9 cellular contexts compared by ENCODE assay signal in the genomic region with DNA sequence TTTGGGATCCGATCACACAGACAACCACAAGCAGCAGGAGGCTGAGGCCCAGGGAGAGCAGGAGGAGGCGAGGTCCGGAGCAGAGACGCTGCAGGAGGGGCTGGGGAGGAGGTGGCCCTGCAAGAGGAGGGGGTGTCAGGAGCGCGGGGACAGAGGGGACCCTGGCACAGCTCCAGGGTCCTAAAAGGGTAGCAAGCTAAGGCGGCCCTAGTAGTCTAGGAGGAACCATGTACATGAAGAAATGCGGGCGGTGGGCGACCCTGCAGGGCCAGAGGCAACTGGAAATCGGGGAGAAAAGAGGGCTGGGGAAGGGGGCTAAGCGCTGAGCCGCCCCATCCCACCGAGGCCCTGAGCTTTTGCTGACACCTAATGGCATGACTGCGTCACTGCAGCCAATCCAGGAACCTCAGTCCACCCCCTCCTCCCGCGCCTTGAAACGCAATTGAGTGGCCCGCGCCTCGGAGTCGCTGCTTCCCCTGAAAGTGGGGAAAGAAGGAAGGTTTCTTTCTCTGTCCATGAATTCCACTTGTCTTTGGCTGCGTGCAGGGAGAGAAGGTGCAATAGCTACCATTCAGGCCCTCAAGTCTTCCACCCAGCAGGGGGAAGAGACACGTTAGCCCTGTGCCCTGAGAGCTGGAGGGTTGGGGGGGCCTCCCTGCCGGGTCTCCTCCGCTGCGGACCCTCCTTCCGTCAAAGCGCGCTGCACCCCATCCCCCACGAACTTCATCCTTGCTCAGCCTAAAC. TPM values are rescaled to one million over a fixed set of nuclear protein-coding genes. Genes with fewer than 3 reads are reported as not detected.
A peak's percentile ranks its signal among the peaks of the same experiment; 100 is the strongest.
DNase-seq lines count a peak whose midpoint lies in the region; ATAC-seq, FAIRE-seq and TF ChIP-seq lines count a peak whose summit lies in the region.
"Had no signal": no experiment of that assay in that cellular context is flagged by ENCODE, and none has a peak within 500 bp of the region (broad histone marks: within the 10 kb centered on the region; RNA-seq: fewer than 3 reads in every experiment).

No MANE protein-coding gene starts in this region.

- H3K4me3 Mint-ChIP-seq in osteocyte (ENCODE audit: unreplicated experiment), result no peak overlapping the region

- H3K4me1 Mint-ChIP-seq in osteocyte (ENCODE audit: unreplicated experiment), result no peaks in the 10 kb centered on the region

- no peaks in the 10 kb centered on the region for H3K9me3 ChIP-seq in suprapubic skin

- H3K4me1 ChIP-seq in suprapubic skin, result peaks cover 26% of the 10 kb centered on the region

- ATAC-seq in activated naive CD4-positive, alpha-beta T cell treated with anti-CD3 and anti-CD28 coated beads, Interleukin-2, amount 50 U/mL, for 72 hours, result peak; percentile 75 to 87
- ATAC-seq in GM18498 (IDR thresholded peaks at IDR 0.05; ENCODE audit: unreplicated experiment), result no peak

- TF ChIP-seq CTCF in D721Med (IDR thresholded peaks at IDR 0.05; ENCODE audit: insufficient read depth, missing control alignments), result peak; percentile 58
- TF ChIP-seq CTCF in osteocyte (IDR thresholded peaks at IDR 0.05), result peak; percentile 87
- TF ChIP-seq CTCF in suprapubic skin (IDR thresholded peaks at IDR 0.05), result peak; percentile 60 to 94

- TF ChIP-seq EP300 in suprapubic skin (IDR thresholded peaks at IDR 0.05), result no peak

- H3K36me3 Mint-ChIP-seq in activated naive CD4-positive, alpha-beta T cell treated with anti-CD3 and anti-CD28 coated beads, Interleukin-2, amount 50 U/mL, for 72 hours, result no peaks in the 10 kb centered on the region
- H3K36me3 Mint-ChIP-seq in osteocyte (ENCODE audit: unreplicated experiment), result no peaks in the 10 kb centered on the region

- no peaks in the 10 kb centered on the region for H3K36me3 ChIP-seq in suprapubic skin

- peaks cover 6% of the 10 kb centered on the region for H3K27me3 Mint-ChIP-seq in osteocyte (ENCODE audit: unreplicated experiment)

- H3K4me3 ChIP-seq in suprapubic skin, result peak overlapping the region; percentile 42

- no peaks in the 10 kb centered on the region for H3K9me3 Mint-ChIP-seq in activated naive CD4-positive, alpha-beta T cell treated with anti-CD3 and anti-CD28 coated beads, Interleukin-2, amount 50 U/mL, for 72 hours
- no peaks in the 10 kb centered on the region for H3K9me3 Mint-ChIP-seq in osteocyte (ENCODE audit: unreplicated experiment)

- peaks cover 33% of the 10 kb centered on the region for H3K27me3 ChIP-seq in suprapubic skin

- TF ChIP-seq POLR2A in suprapubic skin (IDR thresholded peaks at IDR 0.05), result no peak

- DNase-seq in D721Med (ENCODE audit: insufficient read length, low spot score) (peak; percentile 87), KG1 (lab: John Stamatoyannopoulos, UW) (peak; percentile 25), SK-N-DZ (ENCODE audit: low spot score) (peak; percentile 82), head of caudate nucleus (peak; percentile 59 to 91 (median 76)), osteocyte (ENCODE audit: extremely low spot score, unreplicated experiment) (no peak), suprapubic skin (ENCODE audit: low spot score in 2 of 2) (no peak)
- DNase-seq in activated naive CD4-positive, alpha-beta T cell treated with anti-CD3 and anti-CD28 coated beads, Interleukin-2, amount 50 U/mL, for 72 hours (ENCODE audit: low spot score in 2 of 2), result peak in 1 of 2 donors; percentile 74

- no peak for FAIRE-seq in D721Med (lab: Jason Lieb, UNC)
- FAIRE-seq: colon had no signal

- intact Hi-C loops in head of caudate nucleus (cut with DNase I), result no loop called here

- peak overlapping the region in 1 of 2 donors; percentile 7 for H3K27ac Mint-ChIP-seq in activated naive CD4-positive, alpha-beta T cell treated with anti-CD3 and anti-CD28 coated beads, Interleukin-2, amount 50 U/mL, for 72 hours
- H3K27ac Mint-ChIP-seq in osteocyte (ENCODE audit: unreplicated experiment), result peak overlapping the region; percentile 57

- 3% methylated on average over 22 of the region's 31 CpGs for WGBS in suprapubic skin

- H3K27ac ChIP-seq in suprapubic skin, result no peak overlapping the region

RNA-seq across cellular contexts. Expression of a gene that starts 1.8 kb away (rescaled TPM):
- polyA plus RNA-seq in SK-N-DZ (2014; cell fraction: cytosol; rRNA removed), result 0.16 and 3.9 TPM in 2 replicates
- polyA plus RNA-seq in SK-N-DZ (2014; cell fraction: nucleus; rRNA removed), result 5.9 and 7.7 TPM in 2 replicates
- total RNA-seq in activated naive CD4-positive, alpha-beta T cell treated with anti-CD3 and anti-CD28 coated beads, Interleukin-2, amount 50 U/mL, for 72 hours, result 1 to 10 TPM; 2.0 to 3.9 TPM
- total RNA-seq in osteocyte (1.6 and 2.4 TPM in 2 replicates), suprapubic skin (1 to 10 TPM; 1.3 to 2.3 (median 2.0) TPM)

RNA-seq across cellular contexts. Expression of a gene that starts 42.3 kb away (rescaled TPM):
- polyA plus RNA-seq in SK-N-DZ (2014; cell fraction: cytosol; rRNA removed), result 61.1 and 67.3 TPM in 2 replicates
- 117 and 125 TPM in 2 replicates for polyA plus RNA-seq in SK-N-DZ (2014; cell fraction: nucleus; rRNA removed)
- 10 to 100 TPM; 20.1 to 27.1 TPM for total RNA-seq in activated naive CD4-positive, alpha-beta T cell treated with anti-CD3 and anti-CD28 coated beads, Interleukin-2, amount 50 U/mL, for 72 hours
- total RNA-seq in osteocyte (32.6 and 38.5 TPM in 2 replicates), suprapubic skin (10 to 100 TPM in 1 of 4 donors, 1 to 10 TPM in 3; 2.9 to 12.7 (median 3.2) TPM)

RNA-seq across cellular contexts. Expression of a gene that starts 42.4 kb away (rescaled TPM):
- 161 and 169 TPM in 2 replicates for polyA plus RNA-seq in SK-N-DZ (2014; cell fraction: cytosol; rRNA removed)
- polyA plus RNA-seq in SK-N-DZ (2014; cell fraction: nucleus; rRNA removed), result 2,152 and 2,253 TPM in 2 replicates
- total RNA-seq in activated naive CD4-positive, alpha-beta T cell treated with anti-CD3 and anti-CD28 coated beads, Interleukin-2, amount 50 U/mL, for 72 hours, result 100 to 1,000 TPM; 360 to 445 TPM
- total RNA-seq in osteocyte, result 302 and 354 TPM in 2 replicates
- total RNA-seq in suprapubic skin, result 1,000 to 10,000 TPM in 1 of 4 donors, 100 to 1,000 TPM in 3; 565 to 1,687 (median 703) TPM

RNA-seq across cellular contexts. Expression of a gene that starts 56.9 kb away (rescaled TPM):
- polyA plus RNA-seq in SK-N-DZ (2014; cell fraction: cytosol; rRNA removed), result 95.7 and 109 TPM in 2 replicates
- 147 and 150 TPM in 2 replicates for polyA plus RNA-seq in SK-N-DZ (2014; cell fraction: nucleus; rRNA removed)
- total RNA-seq in activated naive CD4-positive, alpha-beta T cell treated with anti-CD3 and anti-CD28 coated beads, Interleukin-2, amount 50 U/mL, for 72 hours, result 10 to 100 TPM; 56.2 to 73.4 TPM
- total RNA-seq in osteocyte, result 87.7 and 99.7 TPM in 2 replicates
- total RNA-seq in suprapubic skin, result 10 to 100 TPM; 53.2 to 78.1 (median 55.5) TPM

Comparison
In these comparisons a context has a peak if more than half of its experiments do, and no peak if none do; other contexts are left out.
1. DNase-seq: peak in D721Med (single experiment), KG1 (single experiment), SK-N-DZ (single experiment) and head of caudate nucleus (42 of 42); none in osteocyte (single experiment) and suprapubic skin (0 of 2).
2. Peak in every context shown above with its lines, with median percentiles within 50 percentile points of each other: CTCF ChIP-seq.